In genomic region chr7:5837153-5837552, GRCh38 we compare ENCODE assay signal across 12 cellular contexts. TPM values are rescaled to one million over a fixed set of nuclear protein-coding genes. Genes with fewer than 3 reads are reported as not detected.
DNase-seq lines count a peak whose midpoint lies in the region; ATAC-seq, FAIRE-seq and TF ChIP-seq lines count a peak whose summit lies in the region.
"Not testable (repeated sequence)": the region's sequence is repeated elsewhere in the genome, so short reads cannot be mapped to it uniquely, and the experiment has no call there.
"Had no signal": no experiment of that assay in that cellular context is flagged by ENCODE, and none has a peak within 500 bp of the region (broad histone marks: within the 10 kb centered on the region; RNA-seq: fewer than 3 reads in every experiment).

No MANE protein-coding gene starts in this region.

- WGBS in K562 (ENCODE audit: insufficient coverage, low coverage, missing lambda C conversion rate), result 40% methylated on average over 5 of the region's 5 CpGs

- not testable (repeated sequence) for H3K79me2 ChIP-seq in K562 (ENCODE audit: control insufficient read depth, insufficient read depth, low read length)

- H3K4me1 ChIP-seq in CD4-positive, alpha-beta memory T cell (ENCODE audit: insufficient read depth, low read length), result peaks cover 56% of the 10 kb centered on the region
- H3K4me1 ChIP-seq in HEK293 (ENCODE audit: control insufficient read depth, insufficient read depth, low read length); K562 (replicated peaks in 1 of 2; ENCODE audit: control insufficient read depth in 2 of 2, insufficient read depth in 2 of 2, low read length in 2 of 2): not testable (repeated sequence)
- H3K4me1 ChIP-seq in naive thymus-derived CD4-positive, alpha-beta T cell (ENCODE audit: control insufficient read depth in 2 of 2, insufficient read depth in 2 of 2, low read length in 2 of 2), result peaks cover 12 to 53% of the 10 kb centered on the region in 2 donors

- not testable (repeated sequence) for H3K27ac ChIP-seq in CD4-positive, alpha-beta memory T cell (ENCODE audit: low read depth, low read length); HEK293 (ENCODE audit: extremely low read depth, low read depth, low read length); K562 (ENCODE audit: extremely low read depth, low read depth, low read length)
- H3K27ac ChIP-seq in naive thymus-derived CD4-positive, alpha-beta T cell (ENCODE audit: low read depth, low read length), result peak overlapping the region; percentile 45

- POLR2A ChIA-PET in CD4-positive, alpha-beta memory T cell (lab: Charles Lee; ENCODE audit: partially characterized antibody), result interaction anchor here (0.7 to 9.2 kb wide), 4 partner anchors 8 to 211 kb away, joined by 5 to 90 read pairs (median 8); no protein-coding TSS in a partner anchor
- POLR2A ChIA-PET in HEK293 (lab: Yijun Ruan, JAX); WTC11 (lab: Charles Lee); K562 (lab: Yijun Ruan, JAX): not testable (repeated sequence)
- POLR2A ChIA-PET in naive thymus-derived CD4-positive, alpha-beta T cell (lab: Charles Lee), result interaction anchor here (2.2 to 5.3 kb wide), 2 partner anchors 14 to 19 kb away, joined by 19 to 45 read pairs; no protein-coding TSS in a partner anchor

- H3K4me3 ChIP-seq in CD4-positive, alpha-beta memory T cell (ENCODE audit: low read length in 2 of 2); HEK293 (ENCODE audit: low read depth, low read length); K562; naive thymus-derived CD4-positive, alpha-beta T cell (ENCODE audit: low read length): not testable (repeated sequence)

- H3K4me2 ChIP-seq in K562 (ENCODE audit: insufficient read depth, low read length), result not testable (repeated sequence)

- H3K36me3 Mint-ChIP-seq in CD4-positive, alpha-beta memory T cell, result peaks cover 18 to 27% of the 10 kb centered on the region in 2 donors
- not testable (repeated sequence) for H3K36me3 Mint-ChIP-seq in WTC11
- H3K36me3 Mint-ChIP-seq in naive thymus-derived CD4-positive, alpha-beta T cell, result peaks cover 7 to 18% (median 12%) of the 10 kb centered on the region in 5 donors

- intact Hi-C loops in CD4-positive, alpha-beta memory T cell (cut with micrococcal nuclease); K562 (cut with micrococcal nuclease): not testable (repeated sequence)
- intact Hi-C loops in naive thymus-derived CD4-positive, alpha-beta T cell (cut with micrococcal nuclease), result loop anchor here in 1 of 2 donors (2.0 kb wide), 1 partner anchor 14 kb away; no protein-coding TSS in a partner anchor

- DNase-seq in CD4-positive, alpha-beta memory T cell; WTC11 (ENCODE audit: low spot score); K562 (ENCODE audit: extremely low read depth in 1 of 4, low spot score in 3 of 4); naive thymus-derived CD4-positive, alpha-beta T cell: not testable (repeated sequence)

- not testable (repeated sequence) for TF ChIP-seq EP300 in K562 (IDR thresholded peaks at IDR 0.05; ENCODE audit: low read length)

- CTCF ChIA-PET in CD4-positive, alpha-beta memory T cell (lab: Charles Lee; ENCODE audit: partially characterized antibody), result interaction anchor here (2.4 to 5.7 kb wide), 3 partner anchors 10 to 56 kb away, joined by 8 to 25 read pairs (median 20); partner anchors contain the start of gene RNF216
- CTCF ChIA-PET in HEK293 (lab: Yijun Ruan, JAX), result interaction anchor here (0.5 kb wide), 1 partner anchor 69 kb away, joined by 6 read pairs; no protein-coding TSS in a partner anchor
- CTCF ChIA-PET in WTC11 (lab: Charles Lee), result interaction anchor here (1.1 kb wide), 1 partner anchor 19 kb away, joined by 4 read pairs; no protein-coding TSS in a partner anchor
- CTCF ChIA-PET in K562 (lab: Yijun Ruan, JAX; ENCODE audit: low intra/inter-chr PET ratio), result not testable (repeated sequence)
- CTCF ChIA-PET in naive thymus-derived CD4-positive, alpha-beta T cell (lab: Charles Lee), result interaction anchor here (0.8 to 3.8 kb wide), 3 partner anchors 14 to 19 kb away, joined by 3 to 19 read pairs (median 7); no protein-coding TSS in a partner anchor

- H3K27me3 ChIP-seq in CD4-positive, alpha-beta memory T cell (ENCODE audit: insufficient read depth, low read length); K562 (ENCODE audit: control insufficient read depth in 2 of 2, insufficient read depth in 2 of 2, low read length in 2 of 2); naive thymus-derived CD4-positive, alpha-beta T cell (ENCODE audit: control insufficient read depth in 2 of 2, insufficient read depth in 2 of 2, low read length in 2 of 2): not testable (repeated sequence)

- FAIRE-seq in K562 (lab: Jason Lieb, UNC), result not testable (repeated sequence)

- TF ChIP-seq RAD21 in K562 (CRISPR knock-in tag; conservative IDR thresholded peaks at IDR 0.05 in 1 of 2, IDR thresholded peaks at IDR 0.05 in 1 of 2), result not testable (repeated sequence)

- not testable (repeated sequence) for H3K4me3 Mint-ChIP-seq in CD4-positive, alpha-beta memory T cell; WTC11
- H3K4me3 Mint-ChIP-seq in naive thymus-derived CD4-positive, alpha-beta T cell, result peak overlapping the region in 2 of 10 donors; percentile 25 to 61

- TF ChIP-seq CTCF in HEK293 (tag by site-specific recombination; IDR thresholded peaks at IDR 0.05); WTC11 (IDR thresholded peaks at IDR 0.05); K562 (IDR thresholded peaks at IDR 0.05 in 2 of 3, conservative IDR thresholded peaks at IDR 0.05 in 1 of 3; ENCODE audit: insufficient read depth in 2 of 3, low read depth in 1 of 3, low read length in 3 of 3): not testable (repeated sequence)

- H3K9ac ChIP-seq in K562 (ENCODE audit: insufficient read depth in 1 of 2, low read depth in 2 of 2, low read length in 2 of 2), result not testable (repeated sequence)

- H3K27ac Mint-ChIP-seq in CD4-positive, alpha-beta memory T cell, result peak overlapping the region; percentile 52 to 90 (median 70)
- H3K27ac Mint-ChIP-seq in WTC11, result not testable (repeated sequence)
- H3K27ac Mint-ChIP-seq in naive thymus-derived CD4-positive, alpha-beta T cell, result peak overlapping the region in 8 of 9 donors; percentile 32 to 98 (median 77)

- H3K4me1 Mint-ChIP-seq in CD4-positive, alpha-beta memory T cell, result peaks cover 28 to 54% (median 39%) of the 10 kb centered on the region in 4 donors
- not testable (repeated sequence) for H3K4me1 Mint-ChIP-seq in WTC11
- peaks cover 14 to 61% (median 39%) of the 10 kb centered on the region in 7 donors for H3K4me1 Mint-ChIP-seq in naive thymus-derived CD4-positive, alpha-beta T cell

- BruUV-seq in K562 (replicated peaks; lab: Mats Ljungman, UMichigan), result not testable (repeated sequence)

- H2AFZ ChIP-seq in K562 (ENCODE audit: low read depth, low read length), result not testable (repeated sequence)

- in situ Hi-C loops in K562 (cut with MboI), result not testable (repeated sequence)

- H4K20me1 ChIP-seq in K562 (replicated peaks; ENCODE audit: control insufficient read depth, insufficient read depth, low read length), result not testable (repeated sequence)

- not testable (repeated sequence) for TF ChIP-seq POLR2A in K562 (conservative IDR thresholded peaks at IDR 0.05)

- not testable (repeated sequence) for H3K9me3 ChIP-seq in CD4-positive, alpha-beta memory T cell (ENCODE audit: control insufficient read depth in 1 of 2, low read length in 2 of 2); HEK293 (ENCODE audit: control insufficient read depth, insufficient read depth, low read depth, low read length); K562 (replicated peaks; ENCODE audit: control insufficient read depth, insufficient read depth, low read depth, low read length); naive thymus-derived CD4-positive, alpha-beta T cell (ENCODE audit: control insufficient read depth in 2 of 3, low read length in 3 of 3)

- not testable (repeated sequence) for H3K9me3 Mint-ChIP-seq in CD4-positive, alpha-beta memory T cell; WTC11; naive thymus-derived CD4-positive, alpha-beta T cell

- not testable (repeated sequence) for H3K36me3 ChIP-seq in CD4-positive, alpha-beta memory T cell (ENCODE audit: insufficient read depth, low read length); HEK293 (ENCODE audit: control insufficient read depth in 2 of 2, insufficient read depth in 1 of 2, low read length in 2 of 2); K562 (ENCODE audit: control insufficient read depth, insufficient read depth, low read length)
- H3K36me3 ChIP-seq in naive thymus-derived CD4-positive, alpha-beta T cell (ENCODE audit: control insufficient read depth in 2 of 3, insufficient read depth in 3 of 3, low read length in 3 of 3), result peaks cover 0 to 14% (median 10%) of the 10 kb centered on the region in 3 experiments

- not testable (repeated sequence) for H3K27me3 Mint-ChIP-seq in CD4-positive, alpha-beta memory T cell; WTC11 (ENCODE audit: low read depth); naive thymus-derived CD4-positive, alpha-beta T cell

- ATAC-seq in WTC11; K562; naive thymus-derived CD4-positive, alpha-beta T cell: not testable (repeated sequence)

- not testable (repeated sequence) for H3K9me1 ChIP-seq in K562 (ENCODE audit: control insufficient read depth, insufficient read depth, low read length)

RNA-seq across cellular contexts. Expression of gene OCM, which starts 43.4 kb away (rescaled TPM):
- total RNA-seq in CD4-positive, alpha-beta memory T cell, result 10 to 100 TPM in 1 of 2 experiments, 1 to 10 TPM in 1; 9.0 to 11.4 TPM
- polyA plus RNA-seq in CD4-positive, alpha-beta memory T cell, result 1 to 10 TPM in 1 of 2 donors, under 1 TPM in 1; 0.63 to 1.5 TPM
- total RNA-seq in WTC11 (2021) (not detected in 3 replicates), K562 (2014; rRNA removed) (not detected in 2 replicates), K562 (2014; rRNA removed; fragmentation: Illumina TruSeq; extraction: Trizol) (not detected in 2 replicates), K562 (2015; rRNA removed; fragmentation: Illumina TruSeq; extraction: Trizol) (not detected in 2 replicates), K562 (2021) (not detected in 2 replicates)
- not detected in 2 replicates for total RNA-seq in K562 (2011; cell fraction: chromatin; rRNA removed; ENCODE audit: low replicate concordance)
- total RNA-seq in K562 (2011; cell fraction: nucleolus; rRNA removed), result not detected in 2 replicates
- total RNA-seq in K562 (2011; cell fraction: nucleoplasm; rRNA removed), result not detected in 2 replicates
- polyA plus RNA-seq in K562 (2011; rRNA removed) (not detected in 2 replicates), K562 (2014; fragmentation: Illumina TruSeq; extraction: Trizol) (not detected in 2 replicates), K562 (2014; fragmentation: Nextera tagmentation; extraction: Ambion mirVana) (not detected), K562 (2014; rRNA removed) (not detected in 2 replicates)
- polyA plus RNA-seq in K562 (2011; cell fraction: cytosol; rRNA removed), result not detected in 2 replicates
- not detected in 2 replicates for polyA plus RNA-seq in K562 (2011; cell fraction: nucleus; rRNA removed)
- not detected in 2 replicates for polyA plus RNA-seq in K562 (2012)
- polyA minus RNA-seq in K562 (2011; rRNA and poly(A)+ RNA removed), result not detected in 2 replicates
- not detected in 2 replicates for polyA minus RNA-seq in K562 (2011; cell fraction: cytosol; rRNA and poly(A)+ RNA removed)
- not detected in 2 replicates for polyA minus RNA-seq in K562 (2011; cell fraction: nucleus; rRNA and poly(A)+ RNA removed)
- total RNA-seq in naive thymus-derived CD4-positive, alpha-beta T cell, result 10 to 100 TPM in 2 of 5 experiments, 1 to 10 TPM in 2, under 1 TPM in 1; 0.80 to 17.9 (median 7.7) TPM
- 1 to 10 TPM; 2.3 to 2.9 TPM for polyA plus RNA-seq in naive thymus-derived CD4-positive, alpha-beta T cell
- total RNA-seq: A172, A673, GM12878, GM23248, H1, H7 had no signal
- polyA plus RNA-seq: BJ, GM12878, GM23248, H1 had no signal

RNA-seq across cellular contexts. Expression of gene RNF216, which starts 55.7 kb away (rescaled TPM):
- total RNA-seq in CD4-positive, alpha-beta memory T cell, result 10 to 100 TPM; 80.0 to 82.4 TPM
- polyA plus RNA-seq in CD4-positive, alpha-beta memory T cell, result 10 to 100 TPM; 19.2 to 41.4 TPM
- 25.4 to 28.6 TPM (median 27.9 TPM) in 3 replicates for total RNA-seq in WTC11 (2021)
- 121 and 161 TPM in 2 replicates for total RNA-seq in K562 (2011; cell fraction: chromatin; rRNA removed; ENCODE audit: low replicate concordance)
- 71.5 and 73.4 TPM in 2 replicates for total RNA-seq in K562 (2011; cell fraction: nucleolus; rRNA removed)
- 64.7 and 80.1 TPM in 2 replicates for total RNA-seq in K562 (2011; cell fraction: nucleoplasm; rRNA removed)
- 18.9 and 19.1 TPM in 2 replicates for total RNA-seq in K562 (2014; rRNA removed)
- total RNA-seq in K562 (2014; rRNA removed; fragmentation: Illumina TruSeq; extraction: Trizol), result 23.4 and 24.0 TPM in 2 replicates
- 25.5 and 27.0 TPM in 2 replicates for total RNA-seq in K562 (2015; rRNA removed; fragmentation: Illumina TruSeq; extraction: Trizol)
- 30.6 and 31.5 TPM in 2 replicates for total RNA-seq in K562 (2021)
- polyA plus RNA-seq in K562 (2011; rRNA removed), result 31.3 and 35.0 TPM in 2 replicates
- polyA plus RNA-seq in K562 (2011; cell fraction: cytosol; rRNA removed), result 17.2 and 17.8 TPM in 2 replicates
- 91.1 and 92.7 TPM in 2 replicates for polyA plus RNA-seq in K562 (2011; cell fraction: nucleus; rRNA removed)
- 19.2 and 26.1 TPM in 2 replicates for polyA plus RNA-seq in K562 (2012)
- polyA plus RNA-seq in K562 (2014; fragmentation: Illumina TruSeq; extraction: Trizol), result 24.7 and 25.5 TPM in 2 replicates
- 1 to 10 TPM; 5.0 to 8.8 TPM for polyA plus RNA-seq in K562 (2014; fragmentation: Nextera tagmentation; extraction: Ambion mirVana)
- polyA plus RNA-seq in K562 (2014; rRNA removed), result 28.6 and 32.1 TPM in 2 replicates
- 48.7 and 53.2 TPM in 2 replicates for polyA minus RNA-seq in K562 (2011; rRNA and poly(A)+ RNA removed)
- polyA minus RNA-seq in K562 (2011; cell fraction: cytosol; rRNA and poly(A)+ RNA removed), result 20.9 and 22.3 TPM in 2 replicates
- 38.4 and 70.9 TPM in 2 replicates for polyA minus RNA-seq in K562 (2011; cell fraction: nucleus; rRNA and poly(A)+ RNA removed)
- 100 to 1,000 TPM in 2 of 5 experiments, 10 to 100 TPM in 3; 41.7 to 103 (median 91.2) TPM for total RNA-seq in naive thymus-derived CD4-positive, alpha-beta T cell
- 10 to 100 TPM; 29.2 to 51.3 TPM for polyA plus RNA-seq in naive thymus-derived CD4-positive, alpha-beta T cell
